Comparison of ENCODE assay signal across 8 cellular contexts in the genomic region with DNA sequence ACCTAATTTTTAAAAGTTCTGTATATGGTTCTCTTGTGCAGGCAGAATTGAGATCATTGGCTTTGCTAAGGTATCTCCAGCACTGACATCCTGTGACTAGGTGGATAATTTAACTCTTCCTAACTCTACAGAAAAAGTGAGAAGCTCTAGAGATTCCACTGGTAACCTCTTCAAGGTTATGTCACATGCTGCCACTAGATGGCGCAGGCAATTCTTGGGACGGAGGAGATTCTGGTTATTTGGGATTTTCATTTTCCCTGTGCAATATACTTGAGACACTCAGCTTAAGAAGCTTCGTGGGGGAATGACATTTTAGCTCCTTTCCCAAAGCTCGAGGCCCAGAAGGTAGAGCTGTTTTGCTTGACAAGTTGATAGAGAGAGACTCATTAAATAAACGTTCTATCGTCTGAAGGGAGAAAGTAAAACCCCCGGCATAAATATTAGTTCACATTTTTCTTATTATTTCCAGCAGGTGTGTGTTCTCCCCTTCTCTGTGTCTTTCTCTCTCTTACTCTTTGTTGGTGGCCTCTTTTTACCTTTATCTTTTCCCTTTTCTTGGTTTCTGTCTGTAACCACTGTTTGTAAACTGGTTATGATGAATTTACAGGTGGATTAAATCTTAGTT. TPM values are rescaled to one million over a fixed set of nuclear protein-coding genes. Genes with fewer than 3 reads are reported as not detected.
DNase-seq lines count a peak whose midpoint lies in the region; ATAC-seq lines count a peak whose summit lies in the region.

No MANE protein-coding gene starts in this region.

- H3K27ac ChIP-seq in caudate nucleus (ENCODE audit: low read depth, low read length): peak overlapping the region; percentile 97

- DNase-seq in SIG-M5 treated with dmso at 0.1 percent for 504 hours (lab: John Stamatoyannopoulos, UW; ENCODE audit: unreplicated experiment) (peak; percentile 30), SIG-M5 (lab: John Stamatoyannopoulos, UW) (no peak), KBM-7 (peak; percentile 54), SHP77 (lab: John Stamatoyannopoulos, UW) (peak; percentile 40 to 54), caudate nucleus (lab: John Stamatoyannopoulos, UW) (peak in 51 of 61 donors; percentile 3 to 79 (median 41)), left lobe of liver (ENCODE audit: low spot score) (peak; percentile 63)
- DNase-seq in stimulated activated CD8-positive, alpha-beta memory T cell treated with anti-CD3 and anti-CD28 coated beads, Interleukin-12 subunit alpha, Interleukin-12 subunit beta, amount 100 ng/mL, for 1 hour (ENCODE audit: low read depth): peak; percentile 19

- ATAC-seq in GM21619 (IDR thresholded peaks at IDR 0.05; ENCODE audit: unreplicated experiment) (peak; percentile 83), left lobe of liver (peak; percentile 94)

- in situ Hi-C loops in KBM-7 (cut with MboI; ENCODE audit: low pct_unique_long_range_greater_than_20kb, low sequenced_read_pairs): no loop called here

RNA-seq across cellular contexts. Expression of a gene that starts 26.6 kb away (rescaled TPM):
- 15.6 TPM for total RNA-seq in left lobe of liver

RNA-seq across cellular contexts. Expression of a gene that starts 53.3 kb away (rescaled TPM):
- total RNA-seq in left lobe of liver: 1,770 TPM
